ENCODE assay signal across 8 cellular contexts in genomic region chr3:182979719-182980191, GRCh38. TPM values are rescaled to one million over a fixed set of nuclear protein-coding genes. Genes with fewer than 3 reads are reported as not detected.
DNase-seq lines count a peak whose midpoint lies in the region; ATAC-seq and TF ChIP-seq lines count a peak whose summit lies in the region.

No MANE protein-coding gene starts in this region.

- H2AFZ ChIP-seq in smooth muscle cell (ENCODE audit: low read depth) = peak overlapping the region; percentile 71

- H3K27ac ChIP-seq in smooth muscle cell (ENCODE audit: low read depth) = no peak overlapping the region

- no peak for TF ChIP-seq CTCF in smooth muscle cell (IDR thresholded peaks at IDR 0.05; ENCODE audit: borderline replicate concordance, insufficient read depth, poor library complexity, severe bottlenecking)

- H4K20me1 ChIP-seq in smooth muscle cell (ENCODE audit: low read depth) = peaks cover 48% of the 10 kb centered on the region

- H3K27me3 ChIP-seq in smooth muscle cell (ENCODE audit: low read depth) = no peaks in the 10 kb centered on the region

- H3K4me3 ChIP-seq in smooth muscle cell = peak overlapping the region; percentile 79

- peak; percentile 23 for DNase-seq in Ammon's horn (ENCODE audit: low spot score)
- peak; percentile 41 for DNase-seq in RKO (ENCODE audit: low spot score)
- DNase-seq in T47D (ENCODE audit: low read depth in 1 of 2, low spot score in 1 of 2) = peak; percentile 41 to 65
- DNase-seq in islet precursor cell = peak; percentile 65
- peak; percentile 40 for DNase-seq in smooth muscle cell (lab: John Stamatoyannopoulos, UW; ENCODE audit: unreplicated experiment)
- no peak for DNase-seq in amniotic stem cell (lab: John Stamatoyannopoulos, UW)

- in situ Hi-C loops in T47D (cut with HindIII; ENCODE audit: low pct_unique_long_range_greater_than_20kb, low sequenced_read_pairs) = no loop called here

- peaks cover 15% of the 10 kb centered on the region for H3K4me1 ChIP-seq in smooth muscle cell (ENCODE audit: low read depth)

- no peaks in the 10 kb centered on the region for H3F3A ChIP-seq in smooth muscle cell (ENCODE audit: low read depth)

- ATAC-seq in GM18907 (IDR thresholded peaks at IDR 0.05; ENCODE audit: unreplicated experiment) = peak; percentile 28
- peak; percentile 10 for ATAC-seq in HG03280 (IDR thresholded peaks at IDR 0.05; ENCODE audit: unreplicated experiment)

- peak overlapping the region; percentile 99 for H3K4me2 ChIP-seq in smooth muscle cell

- WGBS in smooth muscle cell (ENCODE audit: low lambda C conversion rate) = under 1% methylated on average over 19 of the region's 29 CpGs

- H3K9ac ChIP-seq in smooth muscle cell (ENCODE audit: low read depth) = peak overlapping the region; percentile 93

- no peaks in the 10 kb centered on the region for H3K36me3 ChIP-seq in smooth muscle cell (ENCODE audit: low read depth)

- H3K9me3 ChIP-seq in smooth muscle cell (replicated peaks; ENCODE audit: low read depth) = no peaks in the 10 kb centered on the region

- peaks cover 54% of the 10 kb centered on the region for H3K79me2 ChIP-seq in smooth muscle cell (ENCODE audit: low read depth)

RNA-seq across cellular contexts. Expression of gene DCUN1D1, which starts 0.6 kb away (rescaled TPM):
- total RNA-seq in smooth muscle cell = 25.7 and 35.1 TPM in 2 replicates
- 14.4 and 14.6 TPM in 2 replicates for polyA plus RNA-seq in smooth muscle cell
